8 cellular contexts compared by ENCODE assay signal in the genomic region with DNA sequence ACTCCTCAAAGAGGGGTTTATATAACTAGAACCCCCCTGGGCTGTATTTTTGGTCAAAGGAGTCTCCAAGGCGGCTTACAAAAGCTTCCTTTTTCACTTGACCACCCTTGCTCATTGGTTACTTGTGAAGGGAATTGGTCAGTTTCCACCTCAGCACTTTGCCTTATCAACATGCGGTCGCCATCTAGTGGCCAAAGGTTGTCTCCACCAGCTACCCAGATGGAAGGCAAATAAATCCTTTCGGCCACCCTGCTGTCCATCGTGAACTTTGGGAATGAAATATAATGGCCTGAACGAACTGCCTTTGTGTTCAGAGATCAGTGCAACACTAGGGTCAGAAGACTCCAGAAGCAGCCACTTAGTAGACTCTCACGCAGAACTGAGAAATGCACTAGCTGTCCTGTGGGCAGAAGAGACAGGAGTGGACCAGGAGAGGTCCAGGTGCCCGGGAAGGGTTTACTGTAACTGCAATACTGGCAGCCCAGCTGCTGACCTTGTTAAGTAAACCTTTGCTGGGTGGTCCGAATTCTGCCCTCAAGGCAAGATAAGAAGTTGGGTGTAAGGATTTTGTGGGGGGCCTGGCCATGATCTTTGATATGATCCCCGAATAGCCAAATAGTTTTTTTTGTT.
DNase-seq lines count a peak whose midpoint lies in the region; ATAC-seq and TF ChIP-seq lines count a peak whose summit lies in the region.

No MANE protein-coding gene starts in this region.

- peaks cover 18 to 20% (median 19%) of the 10 kb centered on the region in 4 donors for H3K4me1 ChIP-seq in upper lobe of left lung

- H4K20me1 ChIP-seq in neural cell (ENCODE audit: insufficient read depth) = no peaks in the 10 kb centered on the region

- H3K4me3 ChIP-seq in HFF-Myc (replicated peaks; ENCODE audit: low read depth, low read length) (no peak overlapping the region), neural cell (ENCODE audit: low read length) (no peak overlapping the region), upper lobe of left lung (no peak overlapping the region)

- 31 to 36% methylated on average over 10 of the region's 10 CpGs for WGBS in upper lobe of left lung, 2 donors

- DNase-seq in NCI-H82 (lab: John Stamatoyannopoulos, UW) (peak; percentile 71), NCI-H82 treated with DMSO at 0.1 percent for 48 hours (lab: John Stamatoyannopoulos, UW; ENCODE audit: unreplicated experiment) (no peak), HFF-Myc (ENCODE audit: extremely low read depth, low read depth) (peak; percentile 52), NCI-H526 (lab: John Stamatoyannopoulos, UW) (peak; percentile 5 to 66), activated T-cell treated with anti-CD3 and anti-CD28 coated beads for 24 hours (ENCODE audit: low read depth) (peak; percentile 13), fibroblast of peridontal ligament (ENCODE audit: extremely low read depth) (peak; percentile 80), upper lobe of left lung (peak in 1 of 2 donors; percentile 77)

- H3K27ac ChIP-seq in neural cell (ENCODE audit: low read length) = no peak overlapping the region
- H3K27ac ChIP-seq in upper lobe of left lung = peak overlapping the region in 2 of 4 donors; percentile 45 to 62

- H3K9me2 ChIP-seq in neural cell (ENCODE audit: insufficient read depth, low read length) = no peaks in the 10 kb centered on the region

- TF ChIP-seq RAD21 in neural cell (conservative IDR thresholded peaks at IDR 0.05) = peak; percentile 58

- TF ChIP-seq POLR2A in upper lobe of left lung (IDR thresholded peaks at IDR 0.05) = no peak

- H3F3A ChIP-seq in neural cell (ENCODE audit: insufficient read depth, low read length, poor library complexity, severe bottlenecking) = no peaks in the 10 kb centered on the region

- no peak overlapping the region for H3K9ac ChIP-seq in neural cell (ENCODE audit: low read length)

- ATAC-seq in upper lobe of left lung (ENCODE audit: low FRiP score in 2 of 2) = peak in 1 of 2 donors; percentile 79

- no peaks in the 10 kb centered on the region for H3K79me2 ChIP-seq in neural cell (replicated peaks; ENCODE audit: insufficient read depth, low read length)

- TF ChIP-seq EP300 in neural cell (conservative IDR thresholded peaks at IDR 0.05; ENCODE audit: poor library complexity, severe bottlenecking) = no peak
- no peak for TF ChIP-seq EP300 in upper lobe of left lung (IDR thresholded peaks at IDR 0.05)

- H3K9me3 ChIP-seq in neural cell (ENCODE audit: low read length) (no peaks in the 10 kb centered on the region), upper lobe of left lung (no peaks in the 10 kb centered on the region)

- TF ChIP-seq CTCF in HFF-Myc (IDR thresholded peaks at IDR 0.05; ENCODE audit: low read depth, low read length, missing control alignments) = peak; percentile 95
- peak; percentile 71 for TF ChIP-seq CTCF in neural cell (IDR thresholded peaks at IDR 0.05; ENCODE audit: poor library complexity, severe bottlenecking)
- peak; percentile 75 to 84 (median 80) for TF ChIP-seq CTCF in upper lobe of left lung (IDR thresholded peaks at IDR 0.05)

- H3K4me2 ChIP-seq in neural cell (ENCODE audit: low read length) = no peak overlapping the region

- H2AFZ ChIP-seq in neural cell (ENCODE audit: low read depth, low read length) = no peak overlapping the region

- H3K27me3 ChIP-seq in neural cell (ENCODE audit: insufficient read depth, low read depth, low read length) (no peaks in the 10 kb centered on the region), upper lobe of left lung (no peaks in the 10 kb centered on the region)

- no peaks in the 10 kb centered on the region for H3K36me3 ChIP-seq in neural cell (ENCODE audit: insufficient read depth, low read length)
- H3K36me3 ChIP-seq in upper lobe of left lung = peaks cover 0 to 5% (median 0%) of the 10 kb centered on the region in 4 donors

TF ChIP-seq in neural cell, 6 proteins besides CTCF, POLR2A, EP300 and RAD21:
- TF ChIP-seq POLR2AphosphoS5 (IDR thresholded peaks at IDR 0.05) = no peak
- no peak for TF ChIP-seq MXI1 (conservative IDR thresholded peaks at IDR 0.05; ENCODE audit: poor library complexity, severe bottlenecking)
- TF ChIP-seq SMC3 (conservative IDR thresholded peaks at IDR 0.05; ENCODE audit: poor library complexity) = peak; percentile 67
- TF ChIP-seq, protein P1, sequence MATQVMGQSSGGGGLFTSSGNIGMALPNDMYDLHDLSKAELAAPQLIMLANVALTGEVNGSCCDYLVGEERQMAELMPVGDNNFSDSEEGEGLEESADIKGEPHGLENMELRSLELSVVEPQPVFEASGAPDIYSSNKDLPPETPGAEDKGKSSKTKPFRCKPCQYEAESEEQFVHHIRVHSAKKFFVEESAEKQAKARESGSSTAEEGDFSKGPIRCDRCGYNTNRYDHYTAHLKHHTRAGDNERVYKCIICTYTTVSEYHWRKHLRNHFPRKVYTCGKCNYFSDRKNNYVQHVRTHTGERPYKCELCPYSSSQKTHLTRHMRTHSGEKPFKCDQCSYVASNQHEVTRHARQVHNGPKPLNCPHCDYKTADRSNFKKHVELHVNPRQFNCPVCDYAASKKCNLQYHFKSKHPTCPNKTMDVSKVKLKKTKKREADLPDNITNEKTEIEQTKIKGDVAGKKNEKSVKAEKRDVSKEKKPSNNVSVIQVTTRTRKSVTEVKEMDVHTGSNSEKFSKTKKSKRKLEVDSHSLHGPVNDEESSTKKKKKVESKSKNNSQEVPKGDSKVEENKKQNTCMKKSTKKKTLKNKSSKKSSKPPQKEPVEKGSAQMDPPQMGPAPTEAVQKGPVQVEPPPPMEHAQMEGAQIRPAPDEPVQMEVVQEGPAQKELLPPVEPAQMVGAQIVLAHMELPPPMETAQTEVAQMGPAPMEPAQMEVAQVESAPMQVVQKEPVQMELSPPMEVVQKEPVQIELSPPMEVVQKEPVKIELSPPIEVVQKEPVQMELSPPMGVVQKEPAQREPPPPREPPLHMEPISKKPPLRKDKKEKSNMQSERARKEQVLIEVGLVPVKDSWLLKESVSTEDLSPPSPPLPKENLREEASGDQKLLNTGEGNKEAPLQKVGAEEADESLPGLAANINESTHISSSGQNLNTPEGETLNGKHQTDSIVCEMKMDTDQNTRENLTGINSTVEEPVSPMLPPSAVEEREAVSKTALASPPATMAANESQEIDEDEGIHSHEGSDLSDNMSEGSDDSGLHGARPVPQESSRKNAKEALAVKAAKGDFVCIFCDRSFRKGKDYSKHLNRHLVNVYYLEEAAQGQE (IDR thresholded peaks at IDR 0.05; ENCODE audit: borderline replicate concordance) = no peak
- no peak for TF ChIP-seq TAF1 (IDR thresholded peaks at IDR 0.05; ENCODE audit: low read depth)
TF ChIP-seq in neural cell: peak in this region for 1.
